In the genomic region with DNA sequence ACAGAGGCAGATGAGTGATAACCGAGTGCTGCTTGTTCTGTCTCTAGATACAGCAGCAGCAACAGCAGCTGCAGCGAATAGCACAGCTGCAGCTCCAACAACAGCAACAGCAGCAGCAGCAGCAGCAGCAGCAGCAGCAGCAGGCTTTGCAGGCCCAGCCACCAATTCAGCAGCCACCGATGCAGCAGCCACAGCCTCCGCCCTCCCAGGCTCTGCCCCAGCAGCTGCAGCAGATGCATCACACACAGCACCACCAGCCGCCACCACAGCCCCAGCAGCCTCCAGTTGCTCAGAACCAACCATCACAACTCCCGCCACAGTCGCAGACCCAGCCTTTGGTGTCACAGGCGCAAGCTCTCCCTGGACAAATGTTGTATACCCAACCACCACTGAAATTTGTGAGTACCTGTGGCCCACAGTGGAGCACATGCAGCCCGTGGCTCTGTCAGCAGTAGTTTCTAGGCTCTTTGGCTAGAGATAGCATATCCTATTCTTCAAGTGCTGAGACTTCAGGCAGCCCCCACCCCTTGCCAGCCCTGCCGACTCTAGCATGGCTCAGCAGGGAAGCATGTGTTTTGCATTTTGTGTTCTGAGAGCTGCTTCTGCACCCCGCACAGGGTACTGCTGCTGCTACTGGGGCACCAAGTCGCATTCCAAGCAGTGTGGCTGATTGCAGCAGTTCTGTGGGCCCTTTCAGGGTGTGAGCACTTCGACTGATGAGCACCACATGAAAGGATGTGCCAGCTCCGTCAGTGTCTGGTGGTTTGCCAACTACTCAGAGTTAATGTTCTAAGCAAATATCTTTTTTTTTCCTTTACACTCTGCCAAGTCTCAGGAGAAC, we compare ENCODE assay signal across 8 cellular contexts.
A peak's percentile ranks its signal among the peaks of the same experiment; 100 is the strongest.
DNase-seq lines count a peak whose midpoint lies in the region; ATAC-seq lines count a peak whose summit lies in the region.

No MANE protein-coding gene starts in this region.

- DNase-seq in HS-5 (ENCODE audit: low read depth), result peak; percentile 75
- DNase-seq in activated T-helper 1 cell treated with Interleukin-2 at 50 U/mL for 16 hours (ENCODE audit: low read depth), result peak; percentile 66
- peak; percentile 95 for DNase-seq in fibroblast of the conjunctiva (ENCODE audit: low read depth)
- DNase-seq in stimulated activated CD8-positive, alpha-beta memory T cell treated with anti-CD3 and anti-CD28 coated beads, Interleukin-2, amount 100 ng/mL, for 1 hour (ENCODE audit: low read depth in 2 of 2), result peak; percentile 51 to 53
- no peak for DNase-seq in NCI-H1436 (lab: John Stamatoyannopoulos, UW)

- ATAC-seq in GM21360 (IDR thresholded peaks at IDR 0.05; ENCODE audit: unreplicated experiment) (no peak), HG02571 (IDR thresholded peaks at IDR 0.05; ENCODE audit: unreplicated experiment) (no peak), GM19035 (IDR thresholded peaks at IDR 0.05; ENCODE audit: unreplicated experiment) (no peak)
